In genomic region chr6:31736768-31737314, GRCh38 we compare ENCODE assay signal across 1 cellular context.
TF ChIP-seq lines count a peak whose summit lies in the region.

No MANE protein-coding gene starts in this region.

TF ChIP-seq in IMR-90, 13 proteins besides CTCF, POLR2A, EP300 and RAD21:
- no peak for TF ChIP-seq FOS (IDR thresholded peaks at IDR 0.05; ENCODE audit: low read depth, low read length)
- TF ChIP-seq, protein P1, sequence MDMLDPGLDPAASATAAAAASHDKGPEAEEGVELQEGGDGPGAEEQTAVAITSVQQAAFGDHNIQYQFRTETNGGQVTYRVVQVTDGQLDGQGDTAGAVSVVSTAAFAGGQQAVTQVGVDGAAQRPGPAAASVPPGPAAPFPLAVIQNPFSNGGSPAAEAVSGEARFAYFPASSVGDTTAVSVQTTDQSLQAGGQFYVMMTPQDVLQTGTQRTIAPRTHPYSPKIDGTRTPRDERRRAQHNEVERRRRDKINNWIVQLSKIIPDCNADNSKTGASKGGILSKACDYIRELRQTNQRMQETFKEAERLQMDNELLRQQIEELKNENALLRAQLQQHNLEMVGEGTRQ (IDR thresholded peaks at IDR 0.05; ENCODE audit: low read depth, low read length), result no peak
- TF ChIP-seq MAFK (IDR thresholded peaks at IDR 0.05; ENCODE audit: low read depth, low read length), result no peak
- no peak for TF ChIP-seq RCOR1 (IDR thresholded peaks at IDR 0.05; ENCODE audit: insufficient replicate concordance, low read length)
- no peak for TF ChIP-seq CEBPB (IDR thresholded peaks at IDR 0.05; ENCODE audit: low read depth, low read length)
